ENCODE assay signal across 8 cellular contexts in the genomic region with DNA sequence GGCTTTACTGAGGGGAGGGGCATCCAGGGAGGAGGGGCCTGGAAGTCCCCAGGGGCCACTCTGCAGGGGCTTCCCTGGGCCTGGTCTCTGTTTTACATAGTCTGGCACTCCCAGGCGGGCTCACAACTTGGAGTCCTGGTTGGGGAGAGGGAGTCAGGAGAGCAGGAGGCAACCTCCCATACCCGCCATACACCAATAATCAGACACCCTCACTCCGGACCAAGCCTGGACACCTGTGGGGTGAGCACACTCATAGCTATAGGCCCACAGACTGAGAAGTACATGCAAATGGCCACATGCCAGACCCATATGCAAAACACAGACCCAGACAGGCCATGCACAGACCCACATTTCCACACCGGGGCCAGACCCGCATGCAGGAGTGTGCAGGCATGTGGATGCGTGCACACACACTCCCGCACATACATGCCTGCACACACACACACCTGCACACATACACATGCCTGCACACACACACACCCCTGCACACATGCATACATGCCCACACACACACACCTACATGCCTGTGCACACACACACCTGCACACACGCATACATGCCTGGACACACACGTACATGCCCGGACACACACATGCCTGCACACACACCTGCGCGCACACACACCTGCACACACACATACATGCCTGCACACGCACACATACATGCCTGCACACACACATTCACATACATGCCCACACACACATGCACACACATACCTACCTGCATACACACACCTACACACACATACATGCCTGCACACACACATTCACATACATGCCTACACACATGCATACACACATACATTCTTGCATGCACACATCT.
A peak's percentile ranks its signal among the peaks of the same experiment; 100 is the strongest.
DNase-seq lines count a peak whose midpoint lies in the region; ATAC-seq and TF ChIP-seq lines count a peak whose summit lies in the region.

No MANE protein-coding gene starts in this region.

- H3K27ac Mint-ChIP-seq in CD8-positive, alpha-beta memory T cell = peak overlapping the region in 7 of 8 donors; percentile 18 to 100 (median 85)
- H3K27ac Mint-ChIP-seq in activated CD8-positive, alpha-beta T cell treated with anti-CD3 and anti-CD28 coated beads for 36 hours = peak overlapping the region; percentile 94

- H3K4me1 Mint-ChIP-seq in CD8-positive, alpha-beta memory T cell = peaks cover 61 to 75% (median 63%) of the 10 kb centered on the region in 3 donors
- H3K4me1 Mint-ChIP-seq in activated CD8-positive, alpha-beta T cell treated with anti-CD3 and anti-CD28 coated beads for 36 hours (ENCODE audit: low read depth) = peaks cover 72% of the 10 kb centered on the region

- TF ChIP-seq CTCF in activated CD8-positive, alpha-beta T cell treated with anti-CD3 and anti-CD28 coated beads for 36 hours (IDR thresholded peaks at IDR 0.05) = no peak

- no peaks in the 10 kb centered on the region for H3K36me3 Mint-ChIP-seq in CD8-positive, alpha-beta memory T cell
- H3K36me3 Mint-ChIP-seq in activated CD8-positive, alpha-beta T cell treated with anti-CD3 and anti-CD28 coated beads for 36 hours (ENCODE audit: low read depth) = peaks cover 5% of the 10 kb centered on the region

- intact Hi-C loops in activated CD8-positive, alpha-beta T cell treated with anti-CD3 and anti-CD28 coated beads for 36 hours (cut with micrococcal nuclease) = no loop called here

- CTCF ChIA-PET in CD8-positive, alpha-beta memory T cell (lab: Charles Lee) = interaction anchor here (1.1 kb wide), 1 partner anchor 35 kb away, joined by 3 read pairs; no protein-coding TSS in a partner anchor
- CTCF ChIA-PET in activated CD8-positive, alpha-beta T cell treated with anti-CD3 and anti-CD28 coated beads for 36 hours (lab: Charles Lee) = interaction anchor here (1.2 to 2.4 kb wide), 2 partner anchors 18 to 34 kb away, joined by 3 to 7 read pairs; no protein-coding TSS in a partner anchor

- no peak for DNase-seq in CD8-positive, alpha-beta memory T cell
- DNase-seq in activated CD8-positive, alpha-beta T cell treated with anti-CD3 and anti-CD28 coated beads for 36 hours = peak; percentile 34
- DNase-seq in COLO829 (ENCODE audit: low spot score) (no peak), NCI-H2081 (lab: John Stamatoyannopoulos, UW) (no peak), NCI-H2029 treated with DMSO at 0.1 percent for 48 hours (lab: John Stamatoyannopoulos, UW) (no peak), SJCRH30 (no peak)

- POLR2A ChIA-PET in CD8-positive, alpha-beta memory T cell (lab: Charles Lee) = no interaction called here
- POLR2A ChIA-PET in activated CD8-positive, alpha-beta T cell treated with anti-CD3 and anti-CD28 coated beads for 36 hours (lab: Charles Lee) = interaction anchor here (0.7 to 10.6 kb wide), 8 partner anchors 9 to 58 kb away, joined by 3 to 172 read pairs (median 4); no protein-coding TSS in a partner anchor

- H3K36me3 ChIP-seq in CD8-positive, alpha-beta memory T cell (ENCODE audit: insufficient read depth, low read length) = no peaks in the 10 kb centered on the region
- H3K36me3 ChIP-seq in SJCRH30 = no peaks in the 10 kb centered on the region

- no peaks in the 10 kb centered on the region for H3K9me3 Mint-ChIP-seq in CD8-positive, alpha-beta memory T cell
- H3K9me3 Mint-ChIP-seq in activated CD8-positive, alpha-beta T cell treated with anti-CD3 and anti-CD28 coated beads for 36 hours = peaks cover 3% of the 10 kb centered on the region

- no peaks in the 10 kb centered on the region for H3K9me3 ChIP-seq in CD8-positive, alpha-beta memory T cell (ENCODE audit: low read length)
- no peaks in the 10 kb centered on the region for H3K9me3 ChIP-seq in SJCRH30 (replicated peaks)

- no peaks in the 10 kb centered on the region for H3K27me3 Mint-ChIP-seq in CD8-positive, alpha-beta memory T cell
- H3K27me3 Mint-ChIP-seq in activated CD8-positive, alpha-beta T cell treated with anti-CD3 and anti-CD28 coated beads for 36 hours = no peaks in the 10 kb centered on the region

- ATAC-seq in HG02981 (IDR thresholded peaks at IDR 0.05; ENCODE audit: unreplicated experiment) = peak; percentile 39
- no peak for ATAC-seq in activated CD8-positive, alpha-beta T cell treated with anti-CD3 and anti-CD28 coated beads for 36 hours

- H3K4me1 ChIP-seq in CD8-positive, alpha-beta memory T cell (ENCODE audit: insufficient read depth, low read length) = peaks cover 55% of the 10 kb centered on the region
- peaks cover 4% of the 10 kb centered on the region; the same call in 1 of the 2 replicates for H3K4me1 ChIP-seq in SJCRH30

- peak overlapping the region in 4 of 7 donors; percentile 10 to 53 (median 44) for H3K4me3 Mint-ChIP-seq in CD8-positive, alpha-beta memory T cell
- no peak overlapping the region for H3K4me3 Mint-ChIP-seq in activated CD8-positive, alpha-beta T cell treated with anti-CD3 and anti-CD28 coated beads for 36 hours

- H3K4me3 ChIP-seq in CD8-positive, alpha-beta memory T cell (ENCODE audit: low read length) = no peak overlapping the region
- no peak overlapping the region for H3K4me3 ChIP-seq in SJCRH30

- TF ChIP-seq POLR2A in GM19099 (IDR thresholded peaks at IDR 0.05; ENCODE audit: extremely low read depth, insufficient read length, low read depth) = peak; percentile 63

- no peaks in the 10 kb centered on the region for H3K27me3 ChIP-seq in CD8-positive, alpha-beta memory T cell (ENCODE audit: insufficient read depth, low read length, poor library complexity, severe bottlenecking)
- no peaks in the 10 kb centered on the region for H3K27me3 ChIP-seq in SJCRH30

- H3K27ac ChIP-seq in CD8-positive, alpha-beta memory T cell (ENCODE audit: low read depth, low read length) = no peak overlapping the region
- H3K27ac ChIP-seq in SJCRH30 = no peak overlapping the region
